In the genomic region with DNA sequence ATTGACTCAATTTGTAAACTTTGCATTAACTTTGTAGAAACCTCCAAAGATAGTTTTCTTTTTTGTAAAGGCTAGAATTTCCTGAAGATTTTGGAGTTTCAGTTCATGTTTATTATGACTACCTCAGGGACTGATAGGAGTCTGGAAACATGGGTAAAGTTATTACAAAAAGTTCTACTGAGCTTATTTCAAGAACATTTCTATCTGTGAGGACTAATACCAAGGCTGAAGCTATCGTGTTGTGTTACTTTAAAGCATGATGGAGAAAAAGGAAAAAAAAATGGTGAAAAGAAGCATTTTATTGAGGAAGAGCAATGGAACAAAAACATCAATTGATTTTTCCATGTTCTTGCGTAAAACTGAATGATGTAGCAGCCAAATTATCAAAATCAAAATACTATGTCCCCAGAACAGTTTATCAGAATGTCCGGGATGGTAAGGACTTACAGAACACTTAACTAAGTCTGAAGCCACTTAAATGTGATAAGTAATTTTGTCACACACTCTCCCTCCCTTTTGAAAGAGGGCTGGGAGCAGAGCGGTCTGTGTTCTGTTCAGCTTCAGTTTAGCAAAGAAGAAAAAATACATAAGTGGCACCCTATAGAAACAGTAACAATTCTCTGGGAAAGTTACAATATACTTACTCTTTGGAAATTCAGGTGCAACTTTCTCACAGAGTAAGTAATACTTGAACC, we compare ENCODE assay signal across 23 cellular contexts.
"Had no signal": no experiment of that assay in that cellular context is flagged by ENCODE, and none has a peak within 500 bp of the region (broad histone marks: within the 10 kb centered on the region; RNA-seq: fewer than 3 reads in every experiment).

No MANE protein-coding gene starts in this region.

- H3K4me1 Mint-ChIP-seq: natural killer cell; stimulated activated effector memory CD8-positive, alpha-beta T cell treated with anti-CD3 and anti-CD28 coated beads, Interleukin-12 subunit alpha, Interleukin-12 subunit beta, amount 100 ng/mL, for 72 hours; stimulated activated naive CD8-positive, alpha-beta T cell treated with anti-CD3 and anti-CD28 coated beads, Interleukin-15, amount 100 ng/mL, for 72 hours had no signal

- H3K4me1 ChIP-seq: lower lobe of right lung, pancreas, prostate gland, right lobe of liver, spleen, uterus had no signal

- H3K27ac Mint-ChIP-seq: naive B cell; natural killer cell; stimulated activated effector memory CD8-positive, alpha-beta T cell treated with anti-CD3 and anti-CD28 coated beads, Interleukin-12 subunit alpha, Interleukin-12 subunit beta, amount 100 ng/mL, for 72 hours; type B pancreatic cell had no signal

- H3K4me3 Mint-ChIP-seq: naive B cell; natural killer cell; stimulated activated effector memory CD8-positive, alpha-beta T cell treated with anti-CD3 and anti-CD28 coated beads, Interleukin-12 subunit alpha, Interleukin-12 subunit beta, amount 100 ng/mL, for 72 hours; stimulated activated naive CD8-positive, alpha-beta T cell treated with anti-CD3 and anti-CD28 coated beads, Interleukin-15, amount 100 ng/mL, for 72 hours; type B pancreatic cell had no signal

- H3K27ac ChIP-seq: lower lobe of right lung, pancreas, prostate gland, right lobe of liver, skin epidermis, spleen, tibial nerve, uterus had no signal

- DNase-seq: head of caudate nucleus; islet precursor cell; lower lobe of right lung; mammary epithelial cell; mesenchymal stem cell; naive B cell; natural killer cell; nucleus accumbens; pancreas; posterior cingulate gyrus; retina; right lobe of liver; spleen; stimulated activated CD4-positive, alpha-beta T cell treated with anti-CD3 and anti-CD28 coated beads, Interleukin-4, amount 100 ng/mL, for 24 hours; stimulated activated naive CD4-positive, alpha-beta T cell; stimulated activated naive CD8-positive, alpha-beta T cell treated with anti-CD3 and anti-CD28 coated beads, Interleukin-15, amount 100 ng/mL, for 72 hours; substantia nigra; uterus had no signal

- H3K4me3 ChIP-seq: lower lobe of right lung, pancreas, prostate gland, right lobe of liver, skin epidermis, spleen, tibial nerve, uterus had no signal

- H3K36me3 ChIP-seq: lower lobe of right lung, pancreas, prostate gland, right lobe of liver, spleen, tibial nerve, uterus had no signal

- H3K9me3 Mint-ChIP-seq: natural killer cell; stimulated activated effector memory CD8-positive, alpha-beta T cell treated with anti-CD3 and anti-CD28 coated beads, Interleukin-12 subunit alpha, Interleukin-12 subunit beta, amount 100 ng/mL, for 72 hours; stimulated activated naive CD8-positive, alpha-beta T cell treated with anti-CD3 and anti-CD28 coated beads, Interleukin-15, amount 100 ng/mL, for 72 hours had no signal

- ATAC-seq: lower lobe of right lung; natural killer cell; pancreas; right lobe of liver; stimulated activated effector memory CD8-positive, alpha-beta T cell treated with anti-CD3 and anti-CD28 coated beads, Interleukin-12 subunit alpha, Interleukin-12 subunit beta, amount 100 ng/mL, for 72 hours; stimulated activated naive CD8-positive, alpha-beta T cell treated with anti-CD3 and anti-CD28 coated beads, Interleukin-15, amount 100 ng/mL, for 72 hours had no signal

- H3K9me3 ChIP-seq: lower lobe of right lung, pancreas, prostate gland, right lobe of liver, spleen, tibial nerve, uterus had no signal

- H3K27me3 Mint-ChIP-seq: type B pancreatic cell had no signal

- H3K27me3 ChIP-seq: right lobe of liver, tibial nerve, uterus had no signal

- H3K36me3 Mint-ChIP-seq: naive B cell; natural killer cell; stimulated activated effector memory CD8-positive, alpha-beta T cell treated with anti-CD3 and anti-CD28 coated beads, Interleukin-12 subunit alpha, Interleukin-12 subunit beta, amount 100 ng/mL, for 72 hours had no signal
